Comparison of ENCODE assay signal across 1 cellular context in the genomic region with DNA sequence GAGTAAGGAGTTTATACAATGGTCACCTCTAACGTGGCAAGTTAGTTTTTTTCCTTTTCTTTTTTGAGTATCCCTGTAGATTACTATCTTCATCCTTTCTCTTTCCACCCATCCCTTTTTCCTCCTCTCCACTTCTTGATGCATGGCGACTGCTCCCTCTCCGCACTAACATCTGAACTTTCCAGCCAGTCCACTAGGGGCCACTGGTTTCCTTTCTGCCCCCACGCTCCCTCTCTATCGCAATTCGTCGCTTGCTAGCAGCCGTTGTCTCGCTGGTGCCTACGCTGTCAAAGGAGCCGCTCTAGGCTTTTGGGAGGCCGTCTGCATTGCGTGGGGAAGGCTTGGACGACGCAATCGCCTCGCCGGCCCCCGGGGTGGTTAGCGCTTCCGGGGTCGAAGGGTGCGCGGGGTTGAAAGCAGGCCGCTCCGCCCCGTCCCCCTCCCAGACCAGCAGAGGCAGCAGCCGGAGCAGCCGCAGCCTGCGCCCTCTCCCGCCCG.
A peak's percentile ranks its signal among the peaks of the same experiment; 100 is the strongest.
TF ChIP-seq lines count a peak whose summit lies in the region.

A gene (plus strand): TSS at position 442 of the 498 bp plus-strand sequence. CDS start 2,699 bp downstream, outside the sequence.

TF ChIP-seq in HEK293, 187 proteins besides CTCF, POLR2A, EP300 and RAD21 (continued from another document):
- TF ChIP-seq, protein P1, sequence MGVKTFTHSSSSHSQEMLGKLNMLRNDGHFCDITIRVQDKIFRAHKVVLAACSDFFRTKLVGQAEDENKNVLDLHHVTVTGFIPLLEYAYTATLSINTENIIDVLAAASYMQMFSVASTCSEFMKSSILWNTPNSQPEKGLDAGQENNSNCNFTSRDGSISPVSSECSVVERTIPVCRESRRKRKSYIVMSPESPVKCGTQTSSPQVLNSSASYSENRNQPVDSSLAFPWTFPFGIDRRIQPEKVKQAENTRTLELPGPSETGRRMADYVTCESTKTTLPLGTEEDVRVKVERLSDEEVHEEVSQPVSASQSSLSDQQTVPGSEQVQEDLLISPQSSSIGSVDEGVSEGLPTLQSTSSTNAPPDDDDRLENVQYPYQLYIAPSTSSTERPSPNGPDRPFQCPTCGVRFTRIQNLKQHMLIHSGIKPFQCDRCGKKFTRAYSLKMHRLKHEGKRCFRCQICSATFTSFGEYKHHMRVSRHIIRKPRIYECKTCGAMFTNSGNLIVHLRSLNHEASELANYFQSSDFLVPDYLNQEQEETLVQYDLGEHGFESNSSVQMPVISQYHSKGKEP (tag by site-specific recombination; IDR thresholded peaks at IDR 0.05), result no peak
- TF ChIP-seq ZBTB48 (tag by site-specific recombination; IDR thresholded peaks at IDR 0.05) (no peak), KLF1 (tag by site-specific recombination; IDR thresholded peaks at IDR 0.05) (peak; percentile 58), PRDM1 (tag by site-specific recombination; IDR thresholded peaks at IDR 0.05) (peak; percentile 98), ZNF146 (tag by site-specific recombination; IDR thresholded peaks at IDR 0.05) (no peak), SP3 (tag by site-specific recombination; IDR thresholded peaks at IDR 0.05) (peak; percentile 79), KLF9 (tag by site-specific recombination; IDR thresholded peaks at IDR 0.05; ENCODE audit: low read depth) (peak; percentile 32; the same call in 1 of the 2 replicates), ZNF558 (tag by site-specific recombination; IDR thresholded peaks at IDR 0.05) (peak; percentile 62; the same call in 1 of the 2 replicates), SCRT1 (tag by site-specific recombination; IDR thresholded peaks at IDR 0.05; ENCODE audit: borderline replicate concordance) (no peak)
- TF ChIP-seq, protein P2, sequence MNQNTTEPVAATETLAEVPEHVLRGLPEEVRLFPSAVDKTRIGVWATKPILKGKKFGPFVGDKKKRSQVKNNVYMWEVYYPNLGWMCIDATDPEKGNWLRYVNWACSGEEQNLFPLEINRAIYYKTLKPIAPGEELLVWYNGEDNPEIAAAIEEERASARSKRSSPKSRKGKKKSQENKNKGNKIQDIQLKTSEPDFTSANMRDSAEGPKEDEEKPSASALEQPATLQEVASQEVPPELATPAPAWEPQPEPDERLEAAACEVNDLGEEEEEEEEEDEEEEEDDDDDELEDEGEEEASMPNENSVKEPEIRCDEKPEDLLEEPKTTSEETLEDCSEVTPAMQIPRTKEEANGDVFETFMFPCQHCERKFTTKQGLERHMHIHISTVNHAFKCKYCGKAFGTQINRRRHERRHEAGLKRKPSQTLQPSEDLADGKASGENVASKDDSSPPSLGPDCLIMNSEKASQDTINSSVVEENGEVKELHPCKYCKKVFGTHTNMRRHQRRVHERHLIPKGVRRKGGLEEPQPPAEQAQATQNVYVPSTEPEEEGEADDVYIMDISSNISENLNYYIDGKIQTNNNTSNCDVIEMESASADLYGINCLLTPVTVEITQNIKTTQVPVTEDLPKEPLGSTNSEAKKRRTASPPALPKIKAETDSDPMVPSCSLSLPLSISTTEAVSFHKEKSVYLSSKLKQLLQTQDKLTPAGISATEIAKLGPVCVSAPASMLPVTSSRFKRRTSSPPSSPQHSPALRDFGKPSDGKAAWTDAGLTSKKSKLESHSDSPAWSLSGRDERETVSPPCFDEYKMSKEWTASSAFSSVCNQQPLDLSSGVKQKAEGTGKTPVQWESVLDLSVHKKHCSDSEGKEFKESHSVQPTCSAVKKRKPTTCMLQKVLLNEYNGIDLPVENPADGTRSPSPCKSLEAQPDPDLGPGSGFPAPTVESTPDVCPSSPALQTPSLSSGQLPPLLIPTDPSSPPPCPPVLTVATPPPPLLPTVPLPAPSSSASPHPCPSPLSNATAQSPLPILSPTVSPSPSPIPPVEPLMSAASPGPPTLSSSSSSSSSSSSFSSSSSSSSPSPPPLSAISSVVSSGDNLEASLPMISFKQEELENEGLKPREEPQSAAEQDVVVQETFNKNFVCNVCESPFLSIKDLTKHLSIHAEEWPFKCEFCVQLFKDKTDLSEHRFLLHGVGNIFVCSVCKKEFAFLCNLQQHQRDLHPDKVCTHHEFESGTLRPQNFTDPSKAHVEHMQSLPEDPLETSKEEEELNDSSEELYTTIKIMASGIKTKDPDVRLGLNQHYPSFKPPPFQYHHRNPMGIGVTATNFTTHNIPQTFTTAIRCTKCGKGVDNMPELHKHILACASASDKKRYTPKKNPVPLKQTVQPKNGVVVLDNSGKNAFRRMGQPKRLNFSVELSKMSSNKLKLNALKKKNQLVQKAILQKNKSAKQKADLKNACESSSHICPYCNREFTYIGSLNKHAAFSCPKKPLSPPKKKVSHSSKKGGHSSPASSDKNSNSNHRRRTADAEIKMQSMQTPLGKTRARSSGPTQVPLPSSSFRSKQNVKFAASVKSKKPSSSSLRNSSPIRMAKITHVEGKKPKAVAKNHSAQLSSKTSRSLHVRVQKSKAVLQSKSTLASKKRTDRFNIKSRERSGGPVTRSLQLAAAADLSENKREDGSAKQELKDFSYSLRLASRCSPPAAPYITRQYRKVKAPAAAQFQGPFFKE (tag by site-specific recombination; IDR thresholded peaks at IDR 0.05; ENCODE audit: borderline replicate concordance), result no peak
- TF ChIP-seq, protein P3, sequence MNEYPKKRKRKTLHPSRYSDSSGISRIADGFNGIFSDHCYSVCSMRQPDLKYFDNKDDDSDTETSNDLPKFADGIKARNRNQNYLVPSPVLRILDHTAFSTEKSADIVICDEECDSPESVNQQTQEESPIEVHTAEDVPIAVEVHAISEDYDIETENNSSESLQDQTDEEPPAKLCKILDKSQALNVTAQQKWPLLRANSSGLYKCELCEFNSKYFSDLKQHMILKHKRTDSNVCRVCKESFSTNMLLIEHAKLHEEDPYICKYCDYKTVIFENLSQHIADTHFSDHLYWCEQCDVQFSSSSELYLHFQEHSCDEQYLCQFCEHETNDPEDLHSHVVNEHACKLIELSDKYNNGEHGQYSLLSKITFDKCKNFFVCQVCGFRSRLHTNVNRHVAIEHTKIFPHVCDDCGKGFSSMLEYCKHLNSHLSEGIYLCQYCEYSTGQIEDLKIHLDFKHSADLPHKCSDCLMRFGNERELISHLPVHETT (tag by site-specific recombination; IDR thresholded peaks at IDR 0.05), result peak; percentile 100
- TF ChIP-seq, protein P4, sequence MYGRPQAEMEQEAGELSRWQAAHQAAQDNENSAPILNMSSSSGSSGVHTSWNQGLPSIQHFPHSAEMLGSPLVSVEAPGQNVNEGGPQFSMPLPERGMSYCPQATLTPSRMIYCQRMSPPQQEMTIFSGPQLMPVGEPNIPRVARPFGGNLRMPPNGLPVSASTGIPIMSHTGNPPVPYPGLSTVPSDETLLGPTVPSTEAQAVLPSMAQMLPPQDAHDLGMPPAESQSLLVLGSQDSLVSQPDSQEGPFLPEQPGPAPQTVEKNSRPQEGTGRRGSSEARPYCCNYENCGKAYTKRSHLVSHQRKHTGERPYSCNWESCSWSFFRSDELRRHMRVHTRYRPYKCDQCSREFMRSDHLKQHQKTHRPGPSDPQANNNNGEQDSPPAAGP (tag by site-specific recombination; IDR thresholded peaks at IDR 0.05), result peak; percentile 89
- TF ChIP-seq, protein P5, sequence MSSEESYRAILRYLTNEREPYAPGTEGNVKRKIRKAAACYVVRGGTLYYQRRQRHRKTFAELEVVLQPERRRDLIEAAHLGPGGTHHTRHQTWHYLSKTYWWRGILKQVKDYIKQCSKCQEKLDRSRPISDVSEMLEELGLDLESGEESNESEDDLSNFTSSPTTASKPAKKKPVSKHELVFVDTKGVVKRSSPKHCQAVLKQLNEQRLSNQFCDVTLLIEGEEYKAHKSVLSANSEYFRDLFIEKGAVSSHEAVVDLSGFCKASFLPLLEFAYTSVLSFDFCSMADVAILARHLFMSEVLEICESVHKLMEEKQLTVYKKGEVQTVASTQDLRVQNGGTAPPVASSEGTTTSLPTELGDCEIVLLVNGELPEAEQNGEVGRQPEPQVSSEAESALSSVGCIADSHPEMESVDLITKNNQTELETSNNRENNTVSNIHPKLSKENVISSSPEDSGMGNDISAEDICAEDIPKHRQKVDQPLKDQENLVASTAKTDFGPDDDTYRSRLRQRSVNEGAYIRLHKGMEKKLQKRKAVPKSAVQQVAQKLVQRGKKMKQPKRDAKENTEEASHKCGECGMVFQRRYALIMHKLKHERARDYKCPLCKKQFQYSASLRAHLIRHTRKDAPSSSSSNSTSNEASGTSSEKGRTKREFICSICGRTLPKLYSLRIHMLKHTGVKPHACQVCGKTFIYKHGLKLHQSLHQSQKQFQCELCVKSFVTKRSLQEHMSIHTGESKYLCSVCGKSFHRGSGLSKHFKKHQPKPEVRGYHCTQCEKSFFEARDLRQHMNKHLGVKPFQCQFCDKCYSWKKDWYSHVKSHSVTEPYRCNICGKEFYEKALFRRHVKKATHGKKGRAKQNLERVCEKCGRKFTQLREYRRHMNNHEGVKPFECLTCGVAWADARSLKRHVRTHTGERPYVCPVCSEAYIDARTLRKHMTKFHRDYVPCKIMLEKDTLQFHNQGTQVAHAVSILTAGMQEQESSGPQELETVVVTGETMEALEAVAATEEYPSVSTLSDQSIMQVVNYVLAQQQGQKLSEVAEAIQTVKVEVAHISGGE (tag by site-specific recombination; conservative IDR thresholded peaks at IDR 0.05; ENCODE audit: low read depth), result peak; percentile 96
- TF ChIP-seq, protein P6, sequence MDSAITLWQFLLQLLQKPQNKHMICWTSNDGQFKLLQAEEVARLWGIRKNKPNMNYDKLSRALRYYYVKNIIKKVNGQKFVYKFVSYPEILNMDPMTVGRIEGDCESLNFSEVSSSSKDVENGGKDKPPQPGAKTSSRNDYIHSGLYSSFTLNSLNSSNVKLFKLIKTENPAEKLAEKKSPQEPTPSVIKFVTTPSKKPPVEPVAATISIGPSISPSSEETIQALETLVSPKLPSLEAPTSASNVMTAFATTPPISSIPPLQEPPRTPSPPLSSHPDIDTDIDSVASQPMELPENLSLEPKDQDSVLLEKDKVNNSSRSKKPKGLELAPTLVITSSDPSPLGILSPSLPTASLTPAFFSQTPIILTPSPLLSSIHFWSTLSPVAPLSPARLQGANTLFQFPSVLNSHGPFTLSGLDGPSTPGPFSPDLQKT (IDR thresholded peaks at IDR 0.05; ENCODE audit: borderline replicate concordance, low read depth, low read length), result no peak
